In the genomic region with DNA sequence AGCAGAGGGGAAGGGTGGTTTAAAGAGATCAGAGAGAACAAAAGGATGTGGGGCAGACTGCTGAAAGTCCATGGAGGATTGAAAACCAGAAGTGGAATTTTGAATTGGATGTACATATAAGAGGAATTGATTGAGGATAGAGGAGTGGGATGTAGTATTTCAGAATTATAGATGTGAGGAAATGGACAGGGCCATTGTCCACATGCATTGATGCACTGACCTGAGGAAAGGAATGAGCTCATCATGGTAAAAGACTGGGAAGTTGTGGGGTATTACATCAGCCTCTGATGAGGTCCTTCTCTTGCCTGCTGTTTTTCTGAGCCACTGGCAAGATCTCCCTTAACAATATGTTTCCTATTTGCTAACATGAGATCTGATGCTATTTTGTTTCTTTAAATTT, we compare ENCODE assay signal across 25 cellular contexts.
DNase-seq lines count a peak whose midpoint lies in the region; ATAC-seq and TF ChIP-seq lines count a peak whose summit lies in the region.
"Had no signal": no experiment of that assay in that cellular context is flagged by ENCODE, and none has a peak within 500 bp of the region (broad histone marks: within the 10 kb centered on the region; RNA-seq: fewer than 3 reads in every experiment).

No MANE protein-coding gene starts in this region.

- TF ChIP-seq CTCF in H9 (conservative IDR thresholded peaks at IDR 0.05), result no peak
- TF ChIP-seq CTCF in brain (conservative IDR thresholded peaks at IDR 0.05), result no peak
- TF ChIP-seq CTCF in foreskin fibroblast (IDR thresholded peaks at IDR 0.05; ENCODE audit: low read depth, low read length), result no peak

- H2BK20ac ChIP-seq in H9 (ENCODE audit: low read depth, low read length, poor library complexity, severe bottlenecking), result no peak overlapping the region

- H2BK5ac ChIP-seq in H9 (ENCODE audit: insufficient read length, low read length), result no peak overlapping the region

- H2AK5ac ChIP-seq in H9 (ENCODE audit: insufficient read length, low read length), result no peak overlapping the region

- H2BK12ac ChIP-seq in H9 (ENCODE audit: insufficient read length, low read depth, low read length), result no peak overlapping the region

- no peak overlapping the region for H4K8ac ChIP-seq in H9 (replicated peaks; ENCODE audit: insufficient read length, low read depth, low read length)

- no peaks in the 10 kb centered on the region for H3K9me3 ChIP-seq in H9 (ENCODE audit: control insufficient read depth, low read depth, low read length)
- H3K9me3 ChIP-seq: heart left ventricle had no signal

- H2AFZ ChIP-seq in H9 (ENCODE audit: low read length), result no peak overlapping the region
- H2AFZ ChIP-seq: parathyroid adenoma had no signal

- no peak for ATAC-seq in activated CD4-positive, CD25-positive, alpha-beta regulatory T cell treated with anti-CD3 and anti-CD28 coated beads, Interleukin-2, amount 50 U/mL, for 24 hours
- ATAC-seq: effector memory CD8-positive, alpha-beta T cell; heart left ventricle; left lobe of liver; natural killer cell; right cardiac atrium had no signal

- no peaks in the 10 kb centered on the region for H3K27me3 Mint-ChIP-seq in H9 (ENCODE audit: low read depth)
- H3K27me3 Mint-ChIP-seq in brain, result peaks cover 4% of the 10 kb centered on the region
- H3K27me3 Mint-ChIP-seq: effector memory CD8-positive, alpha-beta T cell had no signal

- H3K9me3 Mint-ChIP-seq in H9, result no peaks in the 10 kb centered on the region
- H3K9me3 Mint-ChIP-seq in brain, result no peaks in the 10 kb centered on the region
- H3K9me3 Mint-ChIP-seq: activated B cell treated with CpG ODN at 0.5 μM for 24 hours; activated CD4-positive, alpha-beta memory T cell treated with anti-CD3 and anti-CD28 coated beads for 36 hours; effector memory CD8-positive, alpha-beta T cell; T-helper 2 cell treated with Interferon-gamma antibody and Interleukin-4, amounts not matched to agents 5 μg/mL and 100 μg/mL, for 36 hours had no signal

- no peaks in the 10 kb centered on the region for H3K23me2 ChIP-seq in H9 (ENCODE audit: insufficient read length, low read depth, low read length, poor library complexity, severe bottlenecking)

- H3K36me3 Mint-ChIP-seq in H9 (ENCODE audit: insufficient read depth in 1 of 3, low read depth in 3 of 3), result no peaks in the 10 kb centered on the region
- H3K36me3 Mint-ChIP-seq in brain, result no peaks in the 10 kb centered on the region
- H3K36me3 Mint-ChIP-seq: activated CD4-positive, alpha-beta memory T cell treated with anti-CD3 and anti-CD28 coated beads for 36 hours; natural killer cell had no signal

- no peaks in the 10 kb centered on the region for H3K79me1 ChIP-seq in H9 (ENCODE audit: insufficient read depth, low read depth, low read length, poor library complexity, severe bottlenecking)

- H4K5ac ChIP-seq in H9 (ENCODE audit: insufficient read length, low read depth, low read length), result no peak overlapping the region

- no peak overlapping the region for H3K4ac ChIP-seq in H9 (ENCODE audit: low read depth, low read length)

- H3K23ac ChIP-seq in H9 (ENCODE audit: insufficient read length, low read depth, low read length), result no peak overlapping the region

- no peaks in the 10 kb centered on the region for H4K20me1 ChIP-seq in H9 (ENCODE audit: control insufficient read depth, insufficient read depth, insufficient read length)

- H3K56ac ChIP-seq in H9 (ENCODE audit: insufficient read length, low read depth, low read length), result no peak overlapping the region

- H3K4me3 ChIP-seq in foreskin fibroblast (ENCODE audit: low read depth in 1 of 2, low read length in 2 of 2), result no peak overlapping the region
- H3K4me3 ChIP-seq: heart left ventricle had no signal

- H3K4me1 ChIP-seq in H9 (ENCODE audit: insufficient read depth, low read length), result no peaks in the 10 kb centered on the region
- H3K4me1 ChIP-seq: heart left ventricle, parathyroid adenoma had no signal

- H3K18ac ChIP-seq in H9 (ENCODE audit: insufficient read length, low read depth, low read length), result no peak overlapping the region

- DNase-seq in AG20443 (ENCODE audit: low spot score), result peak; percentile 11
- no peak for DNase-seq in H9
- peak; percentile 17 to 85 for DNase-seq in foreskin fibroblast
- no peak for DNase-seq in stimulated activated CD4-positive, alpha-beta T cell treated with anti-CD3 and anti-CD28 coated beads, Interleukin-2, amount 100 ng/mL, for 48 hours
- DNase-seq in activated effector memory CD4-positive, alpha-beta T cell treated with Interleukin-2 at 50 U/mL for 16 hours, result no peak
- DNase-seq in activated CD8-positive, alpha-beta memory T cell treated with anti-CD3 and anti-CD28 coated beads for 24 hours, result no peak
- DNase-seq: ACHN; activated B cell treated with CpG ODN at 0.5 μM for 24 hours; activated CD4-positive, alpha-beta memory T cell treated with anti-CD3 and anti-CD28 coated beads for 36 hours; activated effector memory CD4-positive, alpha-beta T cell treated with anti-CD3 and anti-CD28 coated beads, Interleukin-2, amount 50 U/mL, for 16 hours; C1 segment of cervical spinal cord; effector memory CD8-positive, alpha-beta T cell; heart left ventricle; HFFc6; Karpas-422; natural killer cell; NCI-H1092; NCI-H2081; NCI-H446; right cardiac atrium had no signal

- no peak overlapping the region for H3K14ac ChIP-seq in H9 (ENCODE audit: insufficient read depth, low read length)

- no peak overlapping the region for H3K4me2 ChIP-seq in H9 (ENCODE audit: insufficient read depth, insufficient read length, low read length)

- H3K27ac Mint-ChIP-seq in H9 (peak overlapping the region in 2 of 3 experiments; percentile 42 to 78; a peak in 1 of 7 replicates), brain (peak overlapping the region in 3 of 5 experiments; percentile 14 to 69 (median 69))
- H3K27ac Mint-ChIP-seq: activated B cell treated with CpG ODN at 0.5 μM for 24 hours; activated CD4-positive, alpha-beta memory T cell treated with anti-CD3 and anti-CD28 coated beads for 36 hours; effector memory CD8-positive, alpha-beta T cell; HFFc6; natural killer cell; T-helper 2 cell treated with Interferon-gamma antibody and Interleukin-4, amounts not matched to agents 5 μg/mL and 100 μg/mL, for 36 hours had no signal

- H3K4me1 Mint-ChIP-seq in H9 (peaks cover 8 to 9% of the 10 kb centered on the region in 2 experiments), brain (peaks cover 16% of the 10 kb centered on the region)
- H3K4me1 Mint-ChIP-seq: activated B cell treated with CpG ODN at 0.5 μM for 24 hours, natural killer cell had no signal

- no peak overlapping the region for H3K9ac ChIP-seq in H9 (ENCODE audit: extremely low read depth, insufficient read length, low read length)
- H3K9ac ChIP-seq: parathyroid adenoma had no signal

- no peak overlapping the region for H3K27ac ChIP-seq in H9 (ENCODE audit: insufficient read length, low read depth, low read length)
- H3K27ac ChIP-seq: heart left ventricle, parathyroid adenoma had no signal

- no peak overlapping the region for H2BK15ac ChIP-seq in H9 (ENCODE audit: low read depth, low read length)

- H3T11ph ChIP-seq in H9 (ENCODE audit: low read length), result no peak overlapping the region

- no peak overlapping the region for H4K91ac ChIP-seq in H9 (ENCODE audit: insufficient read length, low read depth, low read length)

- no peak overlapping the region for H3K4me3 Mint-ChIP-seq in H9
- no peak overlapping the region for H3K4me3 Mint-ChIP-seq in brain
- H3K4me3 Mint-ChIP-seq: activated B cell treated with CpG ODN at 0.5 μM for 24 hours; activated CD4-positive, alpha-beta memory T cell treated with anti-CD3 and anti-CD28 coated beads for 36 hours; effector memory CD8-positive, alpha-beta T cell; HFFc6; natural killer cell; T-helper 2 cell treated with Interferon-gamma antibody and Interleukin-4, amounts not matched to agents 5 μg/mL and 100 μg/mL, for 36 hours had no signal

- no peaks in the 10 kb centered on the region for H3K27me3 ChIP-seq in H9 (ENCODE audit: insufficient read depth, low read length)

- H3K79me2 ChIP-seq in H9 (ENCODE audit: insufficient read depth, low read length), result no peaks in the 10 kb centered on the region
- H3K79me2 ChIP-seq: parathyroid adenoma had no signal

- H2BK120ac ChIP-seq in H9 (ENCODE audit: low read depth, low read length, poor library complexity, severe bottlenecking), result no peak overlapping the region

Comparison
In these comparisons a context has a peak if more than half of its experiments do, and no peak if none do; other contexts are left out.
1. DNase-seq: peak in AG20443 (single experiment) and foreskin fibroblast (2 of 2); none in H9 (single experiment), stimulated activated CD4-positive, alpha-beta T cell treated with anti-CD3 and anti-CD28 coated beads, Interleukin-2, amount 100 ng/mL, for 48 hours (0 of 2), activated effector memory CD4-positive, alpha-beta T cell treated with Interleukin-2 at 50 U/mL for 16 hours (single experiment) and activated CD8-positive, alpha-beta memory T cell treated with anti-CD3 and anti-CD28 coated beads for 24 hours (single experiment).